In genomic region chr15:95149036-95149435, GRCh38 we compare ENCODE assay signal across 29 cellular contexts.
"Had no signal": no experiment of that assay in that cellular context is flagged by ENCODE, and none has a peak within 500 bp of the region (broad histone marks: within the 10 kb centered on the region; RNA-seq: fewer than 3 reads in every experiment).

No MANE protein-coding gene starts in this region.

- H3K4me3 Mint-ChIP-seq: naive thymus-derived CD8-positive, alpha-beta T cell; natural killer cell treated with Interleukin-12 subunit alpha and Interleukin-12 subunit beta and Interleukin-15 and Interleukin-18, amount 100 ng/mL, for 72 hours; nephron progenitor cell; neural crest cell; stimulated activated memory B cell treated with anti-CD40 and anti-IgM and Interleukin-4, amounts not matched to agents 10 μg/mL and 1 μg/mL and 100 μg/mL, for 72 hours; stimulated activated naive CD8-positive, alpha-beta T cell treated with anti-CD3 and anti-CD28 coated beads, Interleukin-15, amount 100 ng/mL, for 72 hours; type B pancreatic cell had no signal

- H3K36me3 Mint-ChIP-seq: natural killer cell treated with Interleukin-12 subunit alpha and Interleukin-12 subunit beta and Interleukin-15 and Interleukin-18, amount 100 ng/mL, for 72 hours; stimulated activated memory B cell treated with anti-CD40 and anti-IgM and Interleukin-4, amounts not matched to agents 10 μg/mL and 1 μg/mL and 100 μg/mL, for 72 hours; type B pancreatic cell had no signal

- H3K4me1 Mint-ChIP-seq: naive thymus-derived CD8-positive, alpha-beta T cell; neural crest cell; stimulated activated memory B cell treated with anti-CD40 and anti-IgM and Interleukin-4, amounts not matched to agents 10 μg/mL and 1 μg/mL and 100 μg/mL, for 72 hours; stimulated activated naive CD8-positive, alpha-beta T cell treated with anti-CD3 and anti-CD28 coated beads, Interleukin-15, amount 100 ng/mL, for 72 hours had no signal

- H3K27ac Mint-ChIP-seq: naive thymus-derived CD8-positive, alpha-beta T cell; natural killer cell treated with Interleukin-12 subunit alpha and Interleukin-12 subunit beta and Interleukin-15 and Interleukin-18, amount 100 ng/mL, for 72 hours; nephron progenitor cell; stimulated activated memory B cell treated with anti-CD40 and anti-IgM and Interleukin-4, amounts not matched to agents 10 μg/mL and 1 μg/mL and 100 μg/mL, for 72 hours; stimulated activated naive CD8-positive, alpha-beta T cell treated with anti-CD3 and anti-CD28 coated beads, Interleukin-15, amount 100 ng/mL, for 72 hours; type B pancreatic cell had no signal

- DNase-seq: naive thymus-derived CD8-positive, alpha-beta T cell; nephron progenitor cell; nucleus accumbens; pancreas; psoas muscle; right cardiac atrium; right lobe of liver; sigmoid colon; small intestine; spleen; stimulated activated CD4-positive, alpha-beta T cell treated with anti-CD3 and anti-CD28 coated beads, Interleukin-12 subunit alpha, Interleukin-12 subunit beta, amount 100 ng/mL, for 4 hours; stimulated activated CD4-positive, alpha-beta T cell treated with anti-CD3 and anti-CD28 coated beads, Interleukin-1b, Interleukin-23, amount 100 ng/mL, for 48 hours; stimulated activated CD4-positive, alpha-beta T cell treated with anti-CD3 and anti-CD28 coated beads, Interleukin-4, amount 100 ng/mL, for 1 hour; stimulated activated CD4-positive, alpha-beta T cell treated with anti-CD3 and anti-CD28 coated beads, Interleukin-4, amount 100 ng/mL, for 4 hours; stimulated activated CD8-positive, alpha-beta memory T cell treated with anti-CD3 and anti-CD28 coated beads, Interleukin-4, amount 100 ng/mL, for 48 hours; stimulated activated naive CD4-positive, alpha-beta T cell; stimulated activated naive CD8-positive, alpha-beta T cell treated with anti-CD3 and anti-CD28 coated beads, Interleukin-15, amount 100 ng/mL, for 72 hours; stimulated activated naive CD8-positive, alpha-beta T cell treated with anti-CD3 and anti-CD28 coated beads, Interleukin-15, Interleukin-2, amounts not matched to agents 100 U/mL and 50 U/mL, for 24 hours; substantia nigra; tibial artery; transverse colon; upper lobe of right lung; uterus had no signal

- H3K27me3 Mint-ChIP-seq: stimulated activated memory B cell treated with anti-CD40 and anti-IgM and Interleukin-4, amounts not matched to agents 10 μg/mL and 1 μg/mL and 100 μg/mL, for 72 hours; stimulated activated naive CD8-positive, alpha-beta T cell treated with anti-CD3 and anti-CD28 coated beads, Interleukin-15, amount 100 ng/mL, for 72 hours; type B pancreatic cell had no signal

- ATAC-seq: naive thymus-derived CD8-positive, alpha-beta T cell; natural killer cell treated with Interleukin-12 subunit alpha and Interleukin-12 subunit beta and Interleukin-15 and Interleukin-18, amount 100 ng/mL, for 72 hours; pancreas; psoas muscle; right cardiac atrium; right lobe of liver; stimulated activated memory B cell treated with anti-CD40 and anti-IgM and Interleukin-4, amounts not matched to agents 10 μg/mL and 1 μg/mL and 100 μg/mL, for 72 hours; stimulated activated naive CD8-positive, alpha-beta T cell treated with anti-CD3 and anti-CD28 coated beads, Interleukin-15, amount 100 ng/mL, for 72 hours; stimulated activated naive CD8-positive, alpha-beta T cell treated with anti-CD3 and anti-CD28 coated beads, Interleukin-15, Interleukin-2, amounts not matched to agents 100 U/mL and 50 U/mL, for 24 hours; upper lobe of right lung had no signal

- H3K4me3 ChIP-seq: pancreas, psoas muscle, right lobe of liver, sigmoid colon, spleen, suprapubic skin, testis, tibial artery, transverse colon, upper lobe of right lung, uterus had no signal
